8 cellular contexts compared by ENCODE assay signal in the genomic region with DNA sequence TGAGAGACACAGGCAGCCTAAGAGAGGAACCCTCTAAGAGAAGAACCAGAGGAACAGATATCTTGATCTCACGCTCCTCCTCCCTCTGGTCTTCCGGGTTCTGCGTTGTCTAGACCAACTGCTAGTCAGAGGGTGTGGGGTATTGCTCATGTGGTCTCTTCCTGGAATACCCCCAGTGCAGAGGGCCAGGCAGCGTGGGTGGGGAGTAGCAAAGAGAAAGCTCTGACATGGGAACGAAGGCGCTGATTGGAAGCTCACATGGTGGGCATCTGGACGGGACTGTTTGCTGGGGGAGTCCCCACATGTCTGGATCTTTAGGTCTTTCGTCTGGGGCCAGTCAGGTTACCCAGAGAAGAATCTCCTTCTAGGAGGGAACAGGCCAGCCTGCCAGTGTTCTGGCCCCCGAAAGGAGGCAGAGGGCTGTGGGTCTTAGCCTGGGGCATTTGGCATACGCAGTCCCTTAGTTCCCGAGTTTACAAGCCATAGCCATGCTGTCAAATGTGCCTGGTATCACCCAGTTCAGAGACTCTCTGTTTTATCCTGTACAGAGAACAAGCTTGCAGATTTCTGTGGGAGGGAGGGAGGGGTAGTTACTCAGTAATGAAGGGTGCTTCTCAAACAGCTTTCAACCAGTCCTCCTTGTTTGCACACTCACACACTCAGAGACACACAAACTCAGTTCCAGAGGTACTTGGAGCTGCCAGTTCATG. TPM values are rescaled to one million over a fixed set of nuclear protein-coding genes. Genes with fewer than 3 reads are reported as not detected.
DNase-seq lines count a peak whose midpoint lies in the region; FAIRE-seq and TF ChIP-seq lines count a peak whose summit lies in the region.

No MANE protein-coding gene starts in this region.

- DNase-seq in GM12892 (ENCODE audit: insufficient read length) (no peak), HL-60 (ENCODE audit: low read depth in 1 of 2, low spot score in 1 of 2) (peak in 1 of 2 experiments; percentile 41), activated T-cell treated with anti-CD3 and anti-CD28 coated beads for 48 hours (ENCODE audit: low read depth) (peak; percentile 76), renal cortical epithelial cell (ENCODE audit: low read depth) (peak; percentile 81), NCI-H146 treated with DMSO at 0.1 percent for 48 hours (lab: John Stamatoyannopoulos, UW; ENCODE audit: unreplicated experiment) (no peak), NCI-H2107 treated with DMSO at 0.1 percent for 48 hours (lab: John Stamatoyannopoulos, UW; ENCODE audit: unreplicated experiment) (no peak), NCI-H187 treated with DMSO at 0.1 percent for 48 hours (lab: John Stamatoyannopoulos, UW) (no peak), small intestine (no peak)

- H3K4me3 ChIP-seq in HL-60 (replicated peaks; ENCODE audit: insufficient read depth, low read length) (no peak overlapping the region), small intestine (ENCODE audit: low read depth in 1 of 2, low read length in 2 of 2) (no peak overlapping the region)

- H3K27ac ChIP-seq in HL-60 (replicated peaks) (peak overlapping the region; percentile 37), small intestine (ENCODE audit: low read depth in 1 of 2, low read length in 1 of 2) (peak overlapping the region in 1 of 2 donors; percentile 50)

- TF ChIP-seq POLR2A in GM12892 (IDR thresholded peaks at IDR 0.05; ENCODE audit: low read depth, low read length): peak; percentile 55; the same call in 1 of the 2 replicates

- peak; percentile 89 for FAIRE-seq in GM12892 (lab: Jason Lieb, UNC)
- FAIRE-seq in small intestine (lab: Jason Lieb, UNC): no peak

- no peaks in the 10 kb centered on the region for H3K9me3 ChIP-seq in small intestine (ENCODE audit: control insufficient read depth, low read depth)

- WGBS in small intestine, 3 donors: 71 to 73% (median 72%) methylated on average over 11 of the region's 11 CpGs

- no peaks in the 10 kb centered on the region for H3K4me1 ChIP-seq in small intestine (ENCODE audit: control insufficient read depth in 2 of 2, insufficient read depth in 1 of 2, low read depth in 1 of 2, low read length in 1 of 2)

- no peaks in the 10 kb centered on the region for H3K27me3 ChIP-seq in HL-60 (ENCODE audit: insufficient read depth, poor library complexity, severe bottlenecking)
- H3K27me3 ChIP-seq in small intestine (ENCODE audit: control insufficient read depth in 2 of 2, insufficient read depth in 2 of 2, low read length in 2 of 2): no peaks in the 10 kb centered on the region

- TF ChIP-seq CTCF in HL-60 (IDR thresholded peaks at IDR 0.05; ENCODE audit: insufficient read depth, low read length): no peak

- H3K36me3 ChIP-seq in small intestine (ENCODE audit: control insufficient read depth in 2 of 2, insufficient read depth in 2 of 2, low read length in 2 of 2): no peaks in the 10 kb centered on the region

RNA-seq across cellular contexts. Expression of gene IL6R, which starts 18.3 kb away (rescaled TPM):
- 7.4 TPM for polyA plus RNA-seq in GM12892 (2012; ENCODE audit: missing spikeins)
- total RNA-seq in renal cortical epithelial cell: 13.9 and 14.6 TPM in 2 replicates
- polyA plus RNA-seq in small intestine: 10 to 100 TPM; 10.7 to 21.2 (median 11.6) TPM

Comparison
In these comparisons a context has a peak if more than half of its experiments do, and no peak if none do; other contexts are left out.
1. DNase-seq: peak in activated T-cell treated with anti-CD3 and anti-CD28 coated beads for 48 hours (single experiment) and renal cortical epithelial cell (single experiment); none in GM12892 (single experiment), NCI-H146 treated with DMSO at 0.1 percent for 48 hours (single experiment), NCI-H2107 treated with DMSO at 0.1 percent for 48 hours (single experiment), NCI-H187 treated with DMSO at 0.1 percent for 48 hours (single experiment) and small intestine (single experiment).